ENCODE assay signal across 1 cellular context in genomic region chr3:49855662-49856061, GRCh38.
TF ChIP-seq lines count a peak whose summit lies in the region.

No MANE protein-coding gene starts in this region.

TF ChIP-seq in endothelial cell of umbilical vein, 7 proteins besides CTCF, POLR2A, EP300 and RAD21:
- TF ChIP-seq EZH2 (IDR thresholded peaks at IDR 0.05; ENCODE audit: borderline replicate concordance, low read depth, low read length, severe bottlenecking) (no peak), FOS (IDR thresholded peaks at IDR 0.05; ENCODE audit: borderline replicate concordance, insufficient read depth, low read length) (no peak), JUN (IDR thresholded peaks at IDR 0.05; ENCODE audit: borderline replicate concordance, insufficient read depth, insufficient read length, low read depth) (no peak), POLR2AphosphoS5 (IDR thresholded peaks at IDR 0.05; ENCODE audit: insufficient read depth, low read depth, low read length) (no peak), MYC (IDR thresholded peaks at IDR 0.05; ENCODE audit: low read depth, low read length) (no peak)
